Comparison of ENCODE assay signal across 1 cellular context in the genomic region with DNA sequence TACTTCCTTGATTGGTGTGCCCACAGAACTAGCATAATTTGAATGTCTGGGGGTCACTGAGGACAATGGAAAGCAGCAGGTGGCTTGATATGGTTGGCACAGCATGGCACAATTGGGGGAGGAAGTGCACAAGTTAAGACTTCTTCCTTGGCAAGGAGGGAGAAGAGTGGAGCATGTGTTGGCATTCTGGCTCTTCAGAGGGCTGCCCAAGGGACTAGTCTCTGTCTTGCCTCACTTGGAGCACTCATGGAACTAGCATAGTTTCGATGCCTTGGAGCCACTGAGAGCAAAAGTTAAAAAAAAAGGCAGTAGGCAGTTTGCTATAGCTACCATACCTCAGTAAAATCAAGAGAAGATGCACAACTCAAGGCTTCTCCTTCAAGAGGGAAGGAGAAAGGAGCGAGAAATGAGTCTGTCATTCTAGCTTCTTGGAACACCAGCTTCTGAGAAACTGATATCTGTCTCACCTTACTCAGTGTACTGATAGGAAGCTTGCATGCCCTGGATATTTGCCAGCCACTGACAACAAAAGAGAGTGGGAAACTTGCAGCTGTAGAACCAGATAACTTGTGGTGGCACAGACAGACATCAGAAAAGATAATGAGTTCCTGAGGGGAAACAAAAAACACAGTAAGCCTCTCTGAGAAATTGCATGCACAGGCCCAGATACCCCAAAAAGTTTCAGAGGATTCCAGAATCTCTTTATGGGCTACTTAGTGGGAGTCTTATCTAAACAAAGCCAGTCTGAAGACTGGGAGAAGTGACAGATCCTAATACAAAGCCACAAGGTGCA.
TF ChIP-seq lines count a peak whose summit lies in the region.

No MANE protein-coding gene starts in this region.

TF ChIP-seq in K562, 482 proteins besides CTCF, POLR2A, EP300 and RAD21 (continued from another document and continues in another):
- TF ChIP-seq, protein P1, sequence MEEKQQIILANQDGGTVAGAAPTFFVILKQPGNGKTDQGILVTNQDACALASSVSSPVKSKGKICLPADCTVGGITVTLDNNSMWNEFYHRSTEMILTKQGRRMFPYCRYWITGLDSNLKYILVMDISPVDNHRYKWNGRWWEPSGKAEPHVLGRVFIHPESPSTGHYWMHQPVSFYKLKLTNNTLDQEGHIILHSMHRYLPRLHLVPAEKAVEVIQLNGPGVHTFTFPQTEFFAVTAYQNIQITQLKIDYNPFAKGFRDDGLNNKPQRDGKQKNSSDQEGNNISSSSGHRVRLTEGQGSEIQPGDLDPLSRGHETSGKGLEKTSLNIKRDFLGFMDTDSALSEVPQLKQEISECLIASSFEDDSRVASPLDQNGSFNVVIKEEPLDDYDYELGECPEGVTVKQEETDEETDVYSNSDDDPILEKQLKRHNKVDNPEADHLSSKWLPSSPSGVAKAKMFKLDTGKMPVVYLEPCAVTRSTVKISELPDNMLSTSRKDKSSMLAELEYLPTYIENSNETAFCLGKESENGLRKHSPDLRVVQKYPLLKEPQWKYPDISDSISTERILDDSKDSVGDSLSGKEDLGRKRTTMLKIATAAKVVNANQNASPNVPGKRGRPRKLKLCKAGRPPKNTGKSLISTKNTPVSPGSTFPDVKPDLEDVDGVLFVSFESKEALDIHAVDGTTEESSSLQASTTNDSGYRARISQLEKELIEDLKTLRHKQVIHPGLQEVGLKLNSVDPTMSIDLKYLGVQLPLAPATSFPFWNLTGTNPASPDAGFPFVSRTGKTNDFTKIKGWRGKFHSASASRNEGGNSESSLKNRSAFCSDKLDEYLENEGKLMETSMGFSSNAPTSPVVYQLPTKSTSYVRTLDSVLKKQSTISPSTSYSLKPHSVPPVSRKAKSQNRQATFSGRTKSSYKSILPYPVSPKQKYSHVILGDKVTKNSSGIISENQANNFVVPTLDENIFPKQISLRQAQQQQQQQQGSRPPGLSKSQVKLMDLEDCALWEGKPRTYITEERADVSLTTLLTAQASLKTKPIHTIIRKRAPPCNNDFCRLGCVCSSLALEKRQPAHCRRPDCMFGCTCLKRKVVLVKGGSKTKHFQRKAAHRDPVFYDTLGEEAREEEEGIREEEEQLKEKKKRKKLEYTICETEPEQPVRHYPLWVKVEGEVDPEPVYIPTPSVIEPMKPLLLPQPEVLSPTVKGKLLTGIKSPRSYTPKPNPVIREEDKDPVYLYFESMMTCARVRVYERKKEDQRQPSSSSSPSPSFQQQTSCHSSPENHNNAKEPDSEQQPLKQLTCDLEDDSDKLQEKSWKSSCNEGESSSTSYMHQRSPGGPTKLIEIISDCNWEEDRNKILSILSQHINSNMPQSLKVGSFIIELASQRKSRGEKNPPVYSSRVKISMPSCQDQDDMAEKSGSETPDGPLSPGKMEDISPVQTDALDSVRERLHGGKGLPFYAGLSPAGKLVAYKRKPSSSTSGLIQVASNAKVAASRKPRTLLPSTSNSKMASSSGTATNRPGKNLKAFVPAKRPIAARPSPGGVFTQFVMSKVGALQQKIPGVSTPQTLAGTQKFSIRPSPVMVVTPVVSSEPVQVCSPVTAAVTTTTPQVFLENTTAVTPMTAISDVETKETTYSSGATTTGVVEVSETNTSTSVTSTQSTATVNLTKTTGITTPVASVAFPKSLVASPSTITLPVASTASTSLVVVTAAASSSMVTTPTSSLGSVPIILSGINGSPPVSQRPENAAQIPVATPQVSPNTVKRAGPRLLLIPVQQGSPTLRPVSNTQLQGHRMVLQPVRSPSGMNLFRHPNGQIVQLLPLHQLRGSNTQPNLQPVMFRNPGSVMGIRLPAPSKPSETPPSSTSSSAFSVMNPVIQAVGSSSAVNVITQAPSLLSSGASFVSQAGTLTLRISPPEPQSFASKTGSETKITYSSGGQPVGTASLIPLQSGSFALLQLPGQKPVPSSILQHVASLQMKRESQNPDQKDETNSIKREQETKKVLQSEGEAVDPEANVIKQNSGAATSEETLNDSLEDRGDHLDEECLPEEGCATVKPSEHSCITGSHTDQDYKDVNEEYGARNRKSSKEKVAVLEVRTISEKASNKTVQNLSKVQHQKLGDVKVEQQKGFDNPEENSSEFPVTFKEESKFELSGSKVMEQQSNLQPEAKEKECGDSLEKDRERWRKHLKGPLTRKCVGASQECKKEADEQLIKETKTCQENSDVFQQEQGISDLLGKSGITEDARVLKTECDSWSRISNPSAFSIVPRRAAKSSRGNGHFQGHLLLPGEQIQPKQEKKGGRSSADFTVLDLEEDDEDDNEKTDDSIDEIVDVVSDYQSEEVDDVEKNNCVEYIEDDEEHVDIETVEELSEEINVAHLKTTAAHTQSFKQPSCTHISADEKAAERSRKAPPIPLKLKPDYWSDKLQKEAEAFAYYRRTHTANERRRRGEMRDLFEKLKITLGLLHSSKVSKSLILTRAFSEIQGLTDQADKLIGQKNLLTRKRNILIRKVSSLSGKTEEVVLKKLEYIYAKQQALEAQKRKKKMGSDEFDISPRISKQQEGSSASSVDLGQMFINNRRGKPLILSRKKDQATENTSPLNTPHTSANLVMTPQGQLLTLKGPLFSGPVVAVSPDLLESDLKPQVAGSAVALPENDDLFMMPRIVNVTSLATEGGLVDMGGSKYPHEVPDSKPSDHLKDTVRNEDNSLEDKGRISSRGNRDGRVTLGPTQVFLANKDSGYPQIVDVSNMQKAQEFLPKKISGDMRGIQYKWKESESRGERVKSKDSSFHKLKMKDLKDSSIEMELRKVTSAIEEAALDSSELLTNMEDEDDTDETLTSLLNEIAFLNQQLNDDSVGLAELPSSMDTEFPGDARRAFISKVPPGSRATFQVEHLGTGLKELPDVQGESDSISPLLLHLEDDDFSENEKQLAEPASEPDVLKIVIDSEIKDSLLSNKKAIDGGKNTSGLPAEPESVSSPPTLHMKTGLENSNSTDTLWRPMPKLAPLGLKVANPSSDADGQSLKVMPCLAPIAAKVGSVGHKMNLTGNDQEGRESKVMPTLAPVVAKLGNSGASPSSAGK (IDR thresholded peaks at IDR 0.05) = no peak; the same call in 1 of the 2 replicates
- no peak for TF ChIP-seq XRCC5 (IDR thresholded peaks at IDR 0.05; ENCODE audit: low read depth, low read length)
- TF ChIP-seq, protein P2, sequence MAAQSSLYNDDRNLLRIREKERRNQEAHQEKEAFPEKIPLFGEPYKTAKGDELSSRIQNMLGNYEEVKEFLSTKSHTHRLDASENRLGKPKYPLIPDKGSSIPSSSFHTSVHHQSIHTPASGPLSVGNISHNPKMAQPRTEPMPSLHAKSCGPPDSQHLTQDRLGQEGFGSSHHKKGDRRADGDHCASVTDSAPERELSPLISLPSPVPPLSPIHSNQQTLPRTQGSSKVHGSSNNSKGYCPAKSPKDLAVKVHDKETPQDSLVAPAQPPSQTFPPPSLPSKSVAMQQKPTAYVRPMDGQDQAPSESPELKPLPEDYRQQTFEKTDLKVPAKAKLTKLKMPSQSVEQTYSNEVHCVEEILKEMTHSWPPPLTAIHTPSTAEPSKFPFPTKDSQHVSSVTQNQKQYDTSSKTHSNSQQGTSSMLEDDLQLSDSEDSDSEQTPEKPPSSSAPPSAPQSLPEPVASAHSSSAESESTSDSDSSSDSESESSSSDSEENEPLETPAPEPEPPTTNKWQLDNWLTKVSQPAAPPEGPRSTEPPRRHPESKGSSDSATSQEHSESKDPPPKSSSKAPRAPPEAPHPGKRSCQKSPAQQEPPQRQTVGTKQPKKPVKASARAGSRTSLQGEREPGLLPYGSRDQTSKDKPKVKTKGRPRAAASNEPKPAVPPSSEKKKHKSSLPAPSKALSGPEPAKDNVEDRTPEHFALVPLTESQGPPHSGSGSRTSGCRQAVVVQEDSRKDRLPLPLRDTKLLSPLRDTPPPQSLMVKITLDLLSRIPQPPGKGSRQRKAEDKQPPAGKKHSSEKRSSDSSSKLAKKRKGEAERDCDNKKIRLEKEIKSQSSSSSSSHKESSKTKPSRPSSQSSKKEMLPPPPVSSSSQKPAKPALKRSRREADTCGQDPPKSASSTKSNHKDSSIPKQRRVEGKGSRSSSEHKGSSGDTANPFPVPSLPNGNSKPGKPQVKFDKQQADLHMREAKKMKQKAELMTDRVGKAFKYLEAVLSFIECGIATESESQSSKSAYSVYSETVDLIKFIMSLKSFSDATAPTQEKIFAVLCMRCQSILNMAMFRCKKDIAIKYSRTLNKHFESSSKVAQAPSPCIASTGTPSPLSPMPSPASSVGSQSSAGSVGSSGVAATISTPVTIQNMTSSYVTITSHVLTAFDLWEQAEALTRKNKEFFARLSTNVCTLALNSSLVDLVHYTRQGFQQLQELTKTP (IDR thresholded peaks at IDR 0.05; ENCODE audit: low read depth in 1 of 2, partially characterized antibody in 2 of 2) = peak; percentile 84 to 91
- peak; percentile 52; the same call in 1 of the 2 replicates for TF ChIP-seq CREB1 (IDR thresholded peaks at IDR 0.05)
- TF ChIP-seq CREB1 (CRISPR knock-in tag; IDR thresholded peaks at IDR 0.05) = no peak
- TF ChIP-seq SOX6 (IDR thresholded peaks at IDR 0.05) = peak; percentile 100
- TF ChIP-seq, protein P3, sequence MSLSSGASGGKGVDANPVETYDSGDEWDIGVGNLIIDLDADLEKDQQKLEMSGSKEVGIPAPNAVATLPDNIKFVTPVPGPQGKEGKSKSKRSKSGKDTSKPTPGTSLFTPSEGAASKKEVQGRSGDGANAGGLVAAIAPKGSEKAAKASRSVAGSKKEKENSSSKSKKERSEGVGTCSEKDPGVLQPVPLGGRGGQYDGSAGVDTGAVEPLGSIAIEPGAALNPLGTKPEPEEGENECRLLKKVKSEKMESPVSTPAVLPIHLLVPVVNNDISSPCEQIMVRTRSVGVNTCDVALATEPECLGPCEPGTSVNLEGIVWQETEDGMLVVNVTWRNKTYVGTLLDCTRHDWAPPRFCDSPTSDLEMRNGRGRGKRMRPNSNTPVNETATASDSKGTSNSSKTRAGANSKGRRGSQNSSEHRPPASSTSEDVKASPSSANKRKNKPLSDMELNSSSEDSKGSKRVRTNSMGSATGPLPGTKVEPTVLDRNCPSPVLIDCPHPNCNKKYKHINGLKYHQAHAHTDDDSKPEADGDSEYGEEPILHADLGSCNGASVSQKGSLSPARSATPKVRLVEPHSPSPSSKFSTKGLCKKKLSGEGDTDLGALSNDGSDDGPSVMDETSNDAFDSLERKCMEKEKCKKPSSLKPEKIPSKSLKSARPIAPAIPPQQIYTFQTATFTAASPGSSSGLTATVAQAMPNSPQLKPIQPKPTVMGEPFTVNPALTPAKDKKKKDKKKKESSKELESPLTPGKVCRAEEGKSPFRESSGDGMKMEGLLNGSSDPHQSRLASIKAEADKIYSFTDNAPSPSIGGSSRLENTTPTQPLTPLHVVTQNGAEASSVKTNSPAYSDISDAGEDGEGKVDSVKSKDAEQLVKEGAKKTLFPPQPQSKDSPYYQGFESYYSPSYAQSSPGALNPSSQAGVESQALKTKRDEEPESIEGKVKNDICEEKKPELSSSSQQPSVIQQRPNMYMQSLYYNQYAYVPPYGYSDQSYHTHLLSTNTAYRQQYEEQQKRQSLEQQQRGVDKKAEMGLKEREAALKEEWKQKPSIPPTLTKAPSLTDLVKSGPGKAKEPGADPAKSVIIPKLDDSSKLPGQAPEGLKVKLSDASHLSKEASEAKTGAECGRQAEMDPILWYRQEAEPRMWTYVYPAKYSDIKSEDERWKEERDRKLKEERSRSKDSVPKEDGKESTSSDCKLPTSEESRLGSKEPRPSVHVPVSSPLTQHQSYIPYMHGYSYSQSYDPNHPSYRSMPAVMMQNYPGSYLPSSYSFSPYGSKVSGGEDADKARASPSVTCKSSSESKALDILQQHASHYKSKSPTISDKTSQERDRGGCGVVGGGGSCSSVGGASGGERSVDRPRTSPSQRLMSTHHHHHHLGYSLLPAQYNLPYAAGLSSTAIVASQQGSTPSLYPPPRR (CRISPR knock-in tag; IDR thresholded peaks at IDR 0.05; ENCODE audit: borderline replicate concordance) = no peak
- TF ChIP-seq, protein P4, sequence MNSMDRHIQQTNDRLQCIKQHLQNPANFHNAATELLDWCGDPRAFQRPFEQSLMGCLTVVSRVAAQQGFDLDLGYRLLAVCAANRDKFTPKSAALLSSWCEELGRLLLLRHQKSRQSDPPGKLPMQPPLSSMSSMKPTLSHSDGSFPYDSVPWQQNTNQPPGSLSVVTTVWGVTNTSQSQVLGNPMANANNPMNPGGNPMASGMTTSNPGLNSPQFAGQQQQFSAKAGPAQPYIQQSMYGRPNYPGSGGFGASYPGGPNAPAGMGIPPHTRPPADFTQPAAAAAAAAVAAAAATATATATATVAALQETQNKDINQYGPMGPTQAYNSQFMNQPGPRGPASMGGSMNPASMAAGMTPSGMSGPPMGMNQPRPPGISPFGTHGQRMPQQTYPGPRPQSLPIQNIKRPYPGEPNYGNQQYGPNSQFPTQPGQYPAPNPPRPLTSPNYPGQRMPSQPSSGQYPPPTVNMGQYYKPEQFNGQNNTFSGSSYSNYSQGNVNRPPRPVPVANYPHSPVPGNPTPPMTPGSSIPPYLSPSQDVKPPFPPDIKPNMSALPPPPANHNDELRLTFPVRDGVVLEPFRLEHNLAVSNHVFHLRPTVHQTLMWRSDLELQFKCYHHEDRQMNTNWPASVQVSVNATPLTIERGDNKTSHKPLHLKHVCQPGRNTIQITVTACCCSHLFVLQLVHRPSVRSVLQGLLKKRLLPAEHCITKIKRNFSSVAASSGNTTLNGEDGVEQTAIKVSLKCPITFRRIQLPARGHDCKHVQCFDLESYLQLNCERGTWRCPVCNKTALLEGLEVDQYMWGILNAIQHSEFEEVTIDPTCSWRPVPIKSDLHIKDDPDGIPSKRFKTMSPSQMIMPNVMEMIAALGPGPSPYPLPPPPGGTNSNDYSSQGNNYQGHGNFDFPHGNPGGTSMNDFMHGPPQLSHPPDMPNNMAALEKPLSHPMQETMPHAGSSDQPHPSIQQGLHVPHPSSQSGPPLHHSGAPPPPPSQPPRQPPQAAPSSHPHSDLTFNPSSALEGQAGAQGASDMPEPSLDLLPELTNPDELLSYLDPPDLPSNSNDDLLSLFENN (IDR thresholded peaks at IDR 0.05; ENCODE audit: low read depth in 2 of 2, low read length in 2 of 2) = peak in 1 of 2 experiments; percentile 92; a peak in 2 of 4 replicates
- 0 out of 2 replicates have a peak, but pooled peaks have one; percentile 31 for TF ChIP-seq ILK (tag; IDR thresholded peaks at IDR 0.05; ENCODE audit: borderline replicate concordance, low read depth)
- peak; percentile 94 for TF ChIP-seq SMARCC2 (IDR thresholded peaks at IDR 0.05; ENCODE audit: low read depth)
- TF ChIP-seq NBN (IDR thresholded peaks at IDR 0.05; ENCODE audit: low read depth) = peak; percentile 67
- TF ChIP-seq CEBPB (tag; IDR thresholded peaks at IDR 0.05) = no peak
- peak; percentile 85 for TF ChIP-seq GATAD2A (IDR thresholded peaks at IDR 0.05)
- peak; percentile 98 for TF ChIP-seq SMAD4 (CRISPR knock-in tag; conservative IDR thresholded peaks at IDR 0.05)
- 0 out of 2 replicates have a peak, but pooled peaks have one; percentile 59 for TF ChIP-seq MXI1 (IDR thresholded peaks at IDR 0.05; ENCODE audit: low read depth, low read length)
- no peak for TF ChIP-seq BMI1 (IDR thresholded peaks at IDR 0.05; ENCODE audit: low read length)
- peak; percentile 93 for TF ChIP-seq DACH1 (IDR thresholded peaks at IDR 0.05; ENCODE audit: partially characterized antibody)
- TF ChIP-seq MYNN (IDR thresholded peaks at IDR 0.05) = peak; percentile 95
- TF ChIP-seq MYNN (CRISPR knock-in tag; IDR thresholded peaks at IDR 0.05) = no peak
- TF ChIP-seq L3MBTL2 (IDR thresholded peaks at IDR 0.05) = peak; percentile 45; the same call in 1 of the 2 replicates
